In genomic region chr14:85531141-85531593, GRCh38 we compare ENCODE assay signal across 8 cellular contexts. TPM values are rescaled to one million over a fixed set of nuclear protein-coding genes. Genes with fewer than 3 reads are reported as not detected.
DNase-seq lines count a peak whose midpoint lies in the region; FAIRE-seq and TF ChIP-seq lines count a peak whose summit lies in the region.

No MANE protein-coding gene starts in this region.

- TF ChIP-seq CTCF in RWPE1 (conservative IDR thresholded peaks at IDR 0.05; ENCODE audit: low read depth) (no peak), fibroblast of villous mesenchyme (IDR thresholded peaks at IDR 0.05; ENCODE audit: insufficient read depth, low read depth, low read length) (no peak)

- H3K4me3 ChIP-seq in fibroblast of villous mesenchyme (ENCODE audit: low read depth, low read length) (peak overlapping the region; percentile 87), neuron (ENCODE audit: low read length) (peak overlapping the region; percentile 18)

- H3K4me1 ChIP-seq in neuron (ENCODE audit: insufficient read depth, low read length): peaks cover 52% of the 10 kb centered on the region

- no peaks in the 10 kb centered on the region for H3K36me3 ChIP-seq in neuron (ENCODE audit: insufficient read depth, low read length)

- peaks cover 71% of the 10 kb centered on the region for H3K27me3 ChIP-seq in neuron (ENCODE audit: insufficient read depth, low read length)

- DNase-seq in COLO668 (lab: John Stamatoyannopoulos, UW; ENCODE audit: unreplicated experiment) (peak; percentile 78), RWPE1 (ENCODE audit: low spot score) (peak; percentile 19), fibroblast of villous mesenchyme (ENCODE audit: low read depth) (peak; percentile 77), germinal center (ENCODE audit: low spot score) (no peak), GM12892 (ENCODE audit: insufficient read length) (no peak)
- DNase-seq in stimulated activated CD4-positive, alpha-beta T cell treated with anti-CD3 and anti-CD28 coated beads, Interleukin-4, amount 100 ng/mL, for 1 hour: no peak
- DNase-seq in activated naive CD4-positive, alpha-beta T cell treated with Interleukin-2 at 50 U/mL for 16 hours: no peak

- no peaks in the 10 kb centered on the region for H3K9me3 ChIP-seq in neuron (ENCODE audit: low read length)

- H2AFZ ChIP-seq in neuron (ENCODE audit: low read depth, low read length): peak overlapping the region; percentile 41

- POLR2A ChIA-PET in RWPE1 (lab: Yijun Ruan, JAX; ENCODE audit: low non-redundant PET): no interaction called here

- CTCF ChIA-PET in RWPE1 (lab: Yijun Ruan, JAX): interaction anchor here (0.6 kb wide), 1 partner anchor 24 kb away, joined by 4 read pairs; no protein-coding TSS in a partner anchor

- no peak for TF ChIP-seq POLR2A in GM12892 (IDR thresholded peaks at IDR 0.05; ENCODE audit: low read depth, low read length)

- peak overlapping the region; percentile 99 for H3K27ac ChIP-seq in RWPE1

- no peak for FAIRE-seq in GM12892 (lab: Jason Lieb, UNC)

RNA-seq across cellular contexts. Expression of gene FLRT2, which starts 1.2 kb away (rescaled TPM):
- 12.9 and 14.7 TPM in 2 replicates for total RNA-seq in fibroblast of villous mesenchyme
- 0.06 TPM for polyA plus RNA-seq in GM12892 (2012; ENCODE audit: missing spikeins)

Comparison
In these comparisons a context has a peak if more than half of its experiments do, and no peak if none do; other contexts are left out.
1. DNase-seq: peak in COLO668 (single experiment), RWPE1 (single experiment) and fibroblast of villous mesenchyme (single experiment); none in stimulated activated CD4-positive, alpha-beta T cell treated with anti-CD3 and anti-CD28 coated beads, Interleukin-4, amount 100 ng/mL, for 1 hour (single experiment), germinal center (single experiment), GM12892 (single experiment) and activated naive CD4-positive, alpha-beta T cell treated with Interleukin-2 at 50 U/mL for 16 hours (single experiment).